8 cellular contexts compared by ENCODE assay signal in the genomic region with DNA sequence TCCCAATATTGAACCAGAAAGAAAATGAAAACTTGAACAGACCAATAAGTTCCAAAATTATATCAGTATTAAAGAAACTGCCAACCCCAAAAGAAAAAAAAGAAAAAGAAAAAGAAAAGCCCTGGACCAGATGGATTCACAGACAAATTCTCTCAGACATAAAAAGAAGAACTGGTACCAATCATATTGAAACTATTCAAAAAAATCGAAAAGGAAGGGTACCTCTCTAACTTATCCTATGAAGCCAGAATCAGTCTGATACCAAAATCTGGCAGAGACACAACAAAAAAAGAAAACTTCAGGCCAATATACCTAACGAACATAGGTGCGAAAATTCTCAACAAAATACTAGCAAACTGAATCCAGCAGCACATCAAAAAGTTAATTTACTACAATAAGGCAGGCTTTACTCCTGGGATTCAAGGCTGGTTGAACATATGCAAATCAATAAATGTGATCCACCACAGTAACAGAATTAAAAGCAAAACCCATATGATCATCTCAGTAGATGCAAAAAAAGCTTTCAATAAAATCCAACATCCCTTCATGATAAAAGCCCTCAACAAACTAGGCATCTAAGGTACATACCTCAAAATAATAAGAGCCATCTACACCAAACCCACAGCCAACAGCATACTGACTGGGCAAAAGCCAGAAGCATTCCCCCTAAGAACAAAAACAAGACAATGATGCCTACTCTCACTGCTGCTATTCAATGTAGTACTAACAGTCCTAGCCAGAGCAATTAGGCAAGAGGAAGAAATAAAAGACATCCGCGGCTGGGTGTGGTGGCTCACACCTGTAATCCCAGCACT.
DNase-seq lines count a peak whose midpoint lies in the region; ATAC-seq lines count a peak whose summit lies in the region.
"Not testable (repeated sequence)": the region's sequence is repeated elsewhere in the genome, so short reads cannot be mapped to it uniquely, and the experiment has no call there.

No MANE protein-coding gene starts in this region.

- H3K27ac Mint-ChIP-seq in stimulated activated naive B cell treated with anti-CD40 and anti-IgM and Interleukin-4, amounts not matched to agents 10 μg/mL and 1 μg/mL and 100 μg/mL, for 72 hours: not testable (repeated sequence)

- H3K9me3 Mint-ChIP-seq in stimulated activated naive B cell treated with anti-CD40 and anti-IgM and Interleukin-4, amounts not matched to agents 10 μg/mL and 1 μg/mL and 100 μg/mL, for 72 hours: not testable (repeated sequence)

- not testable (repeated sequence) for H3K27me3 Mint-ChIP-seq in stimulated activated naive B cell treated with anti-CD40 and anti-IgM and Interleukin-4, amounts not matched to agents 10 μg/mL and 1 μg/mL and 100 μg/mL, for 72 hours

- H3K36me3 Mint-ChIP-seq in stimulated activated naive B cell treated with anti-CD40 and anti-IgM and Interleukin-4, amounts not matched to agents 10 μg/mL and 1 μg/mL and 100 μg/mL, for 72 hours: not testable (repeated sequence)

- DNase-seq in stimulated activated naive B cell treated with anti-CD40 and anti-IgM and Interleukin-4, amounts not matched to agents 10 μg/mL and 1 μg/mL and 100 μg/mL, for 72 hours: not testable (repeated sequence)

- H3K4me1 Mint-ChIP-seq in stimulated activated naive B cell treated with anti-CD40 and anti-IgM and Interleukin-4, amounts not matched to agents 10 μg/mL and 1 μg/mL and 100 μg/mL, for 72 hours: not testable (repeated sequence)

- peak; percentile 72 for ATAC-seq in GM18861 (IDR thresholded peaks at IDR 0.05; ENCODE audit: unreplicated experiment)
- ATAC-seq in GM19328 (IDR thresholded peaks at IDR 0.05; ENCODE audit: unreplicated experiment): peak; percentile 70
- ATAC-seq in GM21381 (IDR thresholded peaks at IDR 0.05; ENCODE audit: unreplicated experiment): peak; percentile 80
- ATAC-seq in GM21737 (IDR thresholded peaks at IDR 0.05; ENCODE audit: unreplicated experiment): peak; percentile 58
- ATAC-seq in HG02852 (IDR thresholded peaks at IDR 0.05; ENCODE audit: unreplicated experiment): peak; percentile 91
- peak; percentile 81 for ATAC-seq in HG03135 (IDR thresholded peaks at IDR 0.05; ENCODE audit: unreplicated experiment)
- ATAC-seq in HG03460 (IDR thresholded peaks at IDR 0.05; ENCODE audit: unreplicated experiment): peak; percentile 76
- ATAC-seq in stimulated activated naive B cell treated with anti-CD40 and anti-IgM and Interleukin-4, amounts not matched to agents 10 μg/mL and 1 μg/mL and 100 μg/mL, for 72 hours (replicated peaks): peak; percentile 67 to 73

- H3K4me3 Mint-ChIP-seq in stimulated activated naive B cell treated with anti-CD40 and anti-IgM and Interleukin-4, amounts not matched to agents 10 μg/mL and 1 μg/mL and 100 μg/mL, for 72 hours: not testable (repeated sequence)
